In the genomic region with DNA sequence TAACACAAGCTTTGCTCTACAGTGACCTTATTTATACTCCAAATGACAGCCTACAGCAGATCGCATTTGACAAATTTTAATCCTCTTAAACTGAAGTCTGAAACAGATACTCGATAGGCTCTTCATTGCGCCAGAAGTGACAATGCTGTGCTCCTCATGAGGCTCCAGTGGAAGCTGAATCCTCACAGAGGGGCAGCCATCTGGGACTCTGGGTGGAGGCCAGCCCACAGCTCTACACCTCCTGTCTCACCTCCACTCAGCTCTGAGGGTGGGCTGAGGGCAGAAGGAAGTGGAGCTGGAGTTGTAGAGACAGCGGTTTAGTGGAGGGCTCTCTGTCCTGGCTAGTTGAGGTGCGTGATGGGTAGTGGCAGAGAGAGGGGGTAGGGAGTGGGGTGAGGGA, we compare ENCODE assay signal across 1 cellular context.
TF ChIP-seq lines count a peak whose summit lies in the region.

No MANE protein-coding gene starts in this region.

TF ChIP-seq in H1, 55 proteins besides CTCF, POLR2A, EP300 and RAD21 (continued from another document):
- TF ChIP-seq BCL11A (IDR thresholded peaks at IDR 0.05; ENCODE audit: low read depth in 2 of 2, low read length in 2 of 2) = no peak
